8 cellular contexts compared by ENCODE assay signal in the genomic region with DNA sequence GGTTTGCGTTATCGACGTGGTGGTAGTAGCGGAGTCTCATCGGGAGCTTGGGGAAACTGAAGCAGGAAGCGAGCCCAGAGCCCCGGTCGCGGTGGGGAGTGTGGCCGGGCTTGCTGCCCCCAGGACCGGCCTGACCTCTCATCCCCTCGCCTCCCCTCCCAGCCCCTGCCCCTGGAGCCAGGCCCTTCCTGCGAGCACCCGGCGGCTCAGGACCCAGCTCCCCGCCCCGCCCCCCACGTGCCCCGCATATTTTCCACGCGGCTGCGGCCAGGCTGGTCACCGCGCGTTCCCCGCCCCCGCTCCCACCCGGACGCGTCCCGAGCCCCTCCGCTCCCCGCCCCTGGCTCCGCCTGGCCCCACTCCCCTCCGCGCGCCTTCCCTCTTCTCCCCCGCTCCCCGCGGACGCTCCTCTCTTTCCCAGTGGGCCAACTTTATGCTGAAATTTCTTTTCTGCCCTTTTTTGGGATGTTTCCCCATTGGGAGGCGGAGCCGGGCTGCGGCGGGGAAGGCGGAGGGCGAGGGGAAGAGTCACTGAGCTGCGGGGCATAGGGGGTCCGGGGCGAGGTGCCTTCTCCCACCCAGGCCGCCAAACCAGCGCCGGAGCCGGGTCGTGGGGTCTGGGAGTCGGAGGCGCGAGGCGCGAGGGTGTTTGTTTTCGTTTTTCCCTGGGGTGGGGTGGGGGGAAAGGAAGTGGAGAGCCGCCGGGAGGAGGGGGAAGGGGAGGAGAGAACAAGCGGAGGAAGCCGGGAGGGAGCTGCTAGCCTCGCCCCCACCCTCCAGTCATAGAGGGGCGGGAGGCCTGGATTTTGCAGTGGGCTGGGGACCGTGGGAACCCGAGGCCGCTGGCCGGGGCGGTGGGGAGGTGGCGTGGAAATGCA. TPM values are rescaled to one million over a fixed set of nuclear protein-coding genes. Genes with fewer than 3 reads are reported as not detected.
DNase-seq lines count a peak whose midpoint lies in the region; ATAC-seq and TF ChIP-seq lines count a peak whose summit lies in the region.

No MANE protein-coding gene starts in this region.

- H3K4me1 ChIP-seq in stomach smooth muscle (ENCODE audit: control insufficient read depth, insufficient read depth, low read length): peaks cover 22% of the 10 kb centered on the region

- no peaks in the 10 kb centered on the region for H3K9me3 ChIP-seq in stomach smooth muscle (ENCODE audit: control insufficient read depth in 2 of 2, low read length in 2 of 2)

- H3K4me3 Mint-ChIP-seq in mesothelial cell of epicardium: peak overlapping the region; percentile 88

- H3K27ac ChIP-seq in stomach smooth muscle (ENCODE audit: low read length): peak overlapping the region; percentile 100

- no peaks in the 10 kb centered on the region for H3K27me3 Mint-ChIP-seq in mesothelial cell of epicardium (ENCODE audit: low read depth)

- peak overlapping the region; percentile 98 to 99 for H3K9ac ChIP-seq in stomach smooth muscle (ENCODE audit: low read length in 2 of 2)

- DNase-seq in NCI-H1417 (lab: John Stamatoyannopoulos, UW) (peak in 2 of 3 experiments; percentile 29 to 34), NCI-H1417 treated with DMSO at 0.1 percent for 48 hours (lab: John Stamatoyannopoulos, UW) (no peak), NCI-H2227 treated with DMSO at 0.1 percent for 48 hours (lab: John Stamatoyannopoulos, UW) (peak; percentile 42), erythroblast (lab: John Stamatoyannopoulos, UW) (peak; percentile 14 to 39), mesothelial cell of epicardium (ENCODE audit: low spot score in 2 of 2, unreplicated experiment in 2 of 2) (peak; percentile 72 to 74)
- DNase-seq in activated T-cell treated with anti-CD3 and anti-CD28 coated beads, Interleukin-2, amount 50 U/mL, for 1 hour: peak; percentile 34

- H3K36me3 ChIP-seq in stomach smooth muscle (ENCODE audit: control insufficient read depth in 2 of 2, insufficient read depth in 2 of 2, low read length in 2 of 2): peaks cover 18 to 29% of the 10 kb centered on the region in 2 donors

- H3K36me3 Mint-ChIP-seq in mesothelial cell of epicardium: peaks cover 9% of the 10 kb centered on the region

- no peaks in the 10 kb centered on the region for H3K27me3 ChIP-seq in stomach smooth muscle (ENCODE audit: control insufficient read depth in 1 of 2, insufficient read depth in 2 of 2, low read length in 2 of 2)

- ATAC-seq in HG02571 (IDR thresholded peaks at IDR 0.05; ENCODE audit: unreplicated experiment): no peak

- H3K4me1 Mint-ChIP-seq in mesothelial cell of epicardium: peaks cover 38% of the 10 kb centered on the region

- no peaks in the 10 kb centered on the region for H3K9me3 Mint-ChIP-seq in mesothelial cell of epicardium

- peak overlapping the region; percentile 77 to 92 for H3K4me3 ChIP-seq in stomach smooth muscle (ENCODE audit: low read length in 2 of 2)

- peak overlapping the region; percentile 95 for H3K27ac Mint-ChIP-seq in mesothelial cell of epicardium

- TF ChIP-seq CTCF in mesothelial cell of epicardium (IDR thresholded peaks at IDR 0.05; ENCODE audit: unreplicated experiment): no peak

- no peak for TF ChIP-seq POLR2A in erythroblast (IDR thresholded peaks at IDR 0.05; ENCODE audit: low read length)

RNA-seq across cellular contexts. Expression of a gene that starts 1.0 kb away (rescaled TPM):
- 289 to 294 TPM (median 291 TPM) in 3 replicates for total RNA-seq in mesothelial cell of epicardium

RNA-seq across cellular contexts. Expression of a gene that starts 17.0 kb away (rescaled TPM):
- 1.1 to 2.3 TPM (median 1.7 TPM) in 3 replicates for total RNA-seq in mesothelial cell of epicardium

RNA-seq across cellular contexts. Expression of a gene that starts 25.7 kb away (rescaled TPM):
- total RNA-seq in mesothelial cell of epicardium: 6.3 to 8.0 TPM (median 6.5 TPM) in 3 replicates

RNA-seq across cellular contexts. Expression of a gene that starts 32.6 kb away (rescaled TPM):
- total RNA-seq in mesothelial cell of epicardium: 16.7 to 17.8 TPM (median 17.0 TPM) in 3 replicates

RNA-seq across cellular contexts. Expression of a gene that starts 32.9 kb away (rescaled TPM):
- total RNA-seq in mesothelial cell of epicardium: 20,234 to 21,305 TPM (median 21,148 TPM) in 3 replicates
